13 cellular contexts compared by ENCODE assay signal in the genomic region with DNA sequence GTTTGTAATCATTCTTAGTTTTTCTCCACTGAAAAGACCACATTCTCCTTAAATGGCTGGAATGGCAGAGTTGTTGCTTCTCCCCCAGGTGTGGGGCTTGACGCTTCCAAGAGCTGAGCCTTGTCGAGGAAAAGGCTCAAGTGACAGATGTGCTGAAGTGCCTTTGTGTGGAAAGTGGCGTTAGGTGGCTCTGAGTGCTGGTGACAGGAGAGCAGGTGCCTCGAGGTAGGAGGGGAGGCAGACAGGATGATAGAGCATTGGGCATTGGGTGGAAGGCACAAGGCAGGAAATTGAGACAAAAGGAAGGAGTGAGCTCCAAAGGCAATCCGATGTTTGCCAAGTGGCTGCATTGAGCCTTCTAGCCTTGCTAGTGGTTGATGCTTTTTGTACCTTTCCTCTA. TPM values are rescaled to one million over a fixed set of nuclear protein-coding genes. Genes with fewer than 3 reads are reported as not detected.
DNase-seq lines count a peak whose midpoint lies in the region; ATAC-seq and TF ChIP-seq lines count a peak whose summit lies in the region.
"Had no signal": no experiment of that assay in that cellular context is flagged by ENCODE, and none has a peak within 500 bp of the region (broad histone marks: within the 10 kb centered on the region; RNA-seq: fewer than 3 reads in every experiment).

No MANE protein-coding gene starts in this region.

- H3K36me3 Mint-ChIP-seq in MCF 10A (ENCODE audit: insufficient read depth, unreplicated experiment) (peaks cover 2% of the 10 kb centered on the region), nephron progenitor cell (ENCODE audit: low read depth) (peaks cover 39% of the 10 kb centered on the region)
- H3K36me3 Mint-ChIP-seq: memory B cell, T-cell had no signal

- no peaks in the 10 kb centered on the region for H3K27me3 ChIP-seq in breast epithelium
- H3K27me3 ChIP-seq in gastroesophageal sphincter: no peaks in the 10 kb centered on the region
- no peaks in the 10 kb centered on the region for H3K27me3 ChIP-seq in upper lobe of right lung

- TF ChIP-seq CTCF in breast epithelium (IDR thresholded peaks at IDR 0.05) (no peak), MCF 10A (IDR thresholded peaks at IDR 0.05; ENCODE audit: unreplicated experiment) (no peak), gastroesophageal sphincter (IDR thresholded peaks at IDR 0.05) (no peak), nephron progenitor cell (IDR thresholded peaks at IDR 0.05) (no peak), upper lobe of right lung (IDR thresholded peaks at IDR 0.05) (no peak)

- 52 to 67% methylated on average over 3 of the region's 5 CpGs for WGBS in gastroesophageal sphincter (ENCODE audit: low coverage in 1 of 2), 2 donors

- H3K4me1 Mint-ChIP-seq in MCF 10A (ENCODE audit: insufficient read depth, unreplicated experiment) (no peaks in the 10 kb centered on the region), nephron progenitor cell (peaks cover 55% of the 10 kb centered on the region)
- H3K4me1 Mint-ChIP-seq: memory B cell, T-cell had no signal

- no peak for ATAC-seq in gastroesophageal sphincter
- ATAC-seq in upper lobe of right lung: no peak
- no peak for ATAC-seq in GM21360 (IDR thresholded peaks at IDR 0.05; ENCODE audit: unreplicated experiment)
- ATAC-seq: T-cell had no signal

- H3K27ac ChIP-seq in breast epithelium (peak overlapping the region; percentile 80 to 85), gastroesophageal sphincter (peak overlapping the region in 3 of 4 donors; percentile 60 to 66 (median 65)), upper lobe of right lung (peak overlapping the region; percentile 63)
- H3K27ac ChIP-seq: KMS-11 had no signal

- CTCF ChIA-PET in MCF 10A (lab: Yijun Ruan, JAX): interaction anchor here (0.6 to 1.0 kb wide), 2 partner anchors 32 to 287 kb away, joined by 3 to 4 read pairs; no protein-coding TSS in a partner anchor

- H3K4me3 Mint-ChIP-seq in MCF 10A (ENCODE audit: unreplicated experiment) (no peak overlapping the region), nephron progenitor cell (no peak overlapping the region)
- H3K4me3 Mint-ChIP-seq: CD4-positive, alpha-beta T cell; memory B cell; T-cell had no signal

- H3K27ac Mint-ChIP-seq in MCF 10A (ENCODE audit: low read depth, unreplicated experiment) (no peak overlapping the region), nephron progenitor cell (peak overlapping the region; percentile 86)
- H3K27ac Mint-ChIP-seq: CD4-positive, alpha-beta T cell; memory B cell; T-cell had no signal

- TF ChIP-seq POLR2A in breast epithelium (IDR thresholded peaks at IDR 0.05): no peak
- no peak for TF ChIP-seq POLR2A in gastroesophageal sphincter (IDR thresholded peaks at IDR 0.05)

- DNase-seq in breast epithelium (ENCODE audit: low spot score in 2 of 2): no peak
- DNase-seq in MCF 10A (ENCODE audit: unreplicated experiment): no peak
- DNase-seq in nephron progenitor cell: no peak
- DNase-seq in upper lobe of right lung: no peak
- no peak for DNase-seq in H4 (ENCODE audit: low spot score)
- DNase-seq in NCI-H2227 (lab: John Stamatoyannopoulos, UW; ENCODE audit: unreplicated experiment): no peak
- DNase-seq: CD4-positive, alpha-beta T cell; HCEC 1CT; T-cell had no signal

- H3K27me3 Mint-ChIP-seq in MCF 10A (ENCODE audit: insufficient read depth, unreplicated experiment) (no peaks in the 10 kb centered on the region), nephron progenitor cell (ENCODE audit: low read depth, poor library complexity) (peaks cover 3% of the 10 kb centered on the region)

- POLR2A ChIA-PET in MCF 10A (lab: Yijun Ruan, JAX): interaction anchor here (0.7 kb wide), 1 partner anchor 91 kb away, joined by 3 read pairs; no protein-coding TSS in a partner anchor

- no peaks in the 10 kb centered on the region for H3K9me3 Mint-ChIP-seq in MCF 10A (ENCODE audit: unreplicated experiment)
- no peaks in the 10 kb centered on the region for H3K9me3 Mint-ChIP-seq in nephron progenitor cell
- H3K9me3 Mint-ChIP-seq: CD4-positive, alpha-beta T cell; T-cell had no signal

- intact Hi-C loops in breast epithelium (cut with DNase I; ENCODE audit: low total_unique reads): no loop called here
- intact Hi-C loops in MCF 10A (cut with micrococcal nuclease): no loop called here
- intact Hi-C loops in upper lobe of right lung (cut with DNase I): no loop called here

- peak overlapping the region in 1 of 3 donors; percentile 32 for H3K4me3 ChIP-seq in breast epithelium
- H3K4me3 ChIP-seq in gastroesophageal sphincter: no peak overlapping the region
- H3K4me3 ChIP-seq in upper lobe of right lung: no peak overlapping the region

- H3K4me1 ChIP-seq in breast epithelium (peaks cover under 1 to 5% of the 10 kb centered on the region in 2 donors), gastroesophageal sphincter (peaks cover 0 to 22% (median 3%) of the 10 kb centered on the region in 3 donors), upper lobe of right lung (peaks cover 14% of the 10 kb centered on the region)

- H3K9me3 ChIP-seq in breast epithelium (no peaks in the 10 kb centered on the region), gastroesophageal sphincter (no peaks in the 10 kb centered on the region), upper lobe of right lung (no peaks in the 10 kb centered on the region)

- TF ChIP-seq EP300 in gastroesophageal sphincter (IDR thresholded peaks at IDR 0.05): no peak

- H3K36me3 ChIP-seq in breast epithelium: no peaks in the 10 kb centered on the region
- peaks cover 0 to 11% of the 10 kb centered on the region in 2 donors for H3K36me3 ChIP-seq in gastroesophageal sphincter
- H3K36me3 ChIP-seq in upper lobe of right lung: no peaks in the 10 kb centered on the region

- no TSS peak for BruUV-seq in MCF 10A (replicated peaks; lab: Mats Ljungman, UMichigan)

RNA-seq across cellular contexts. Expression of gene KIAA1217, which starts 6.7 kb away (rescaled TPM):
- total RNA-seq in breast epithelium (100 to 1,000 TPM in 1 of 3 donors, 10 to 100 TPM in 2; 19.7 to 154 (median 83.6) TPM), MCF 10A (2022) (48.3 and 48.7 TPM in 2 replicates), gastroesophageal sphincter (10 to 100 TPM in 3 of 4 donors, 1 to 10 TPM in 1; 9.7 to 15.3 (median 12.7) TPM), upper lobe of right lung (23.5 TPM)
- 2.5 and 5.2 TPM in 2 replicates for total RNA-seq in H4 (2014; rRNA removed; shearing (Covaris generic))
- total RNA-seq: CD4-positive, alpha-beta T cell had no signal
